8 cellular contexts compared by ENCODE assay signal in genomic region chr2:200862532-200863000, GRCh38. TPM values are rescaled to one million over a fixed set of nuclear protein-coding genes. Genes with fewer than 3 reads are reported as not detected.
A peak's percentile ranks its signal among the peaks of the same experiment; 100 is the strongest.
DNase-seq lines count a peak whose midpoint lies in the region; ATAC-seq and TF ChIP-seq lines count a peak whose summit lies in the region.

No MANE protein-coding gene starts in this region.

- H3K4me1 ChIP-seq in cardiac muscle cell (ENCODE audit: low read depth) (peaks cover 31% of the 10 kb centered on the region), Peyer's patch (peaks cover 0 to 37% (median 11%) of the 10 kb centered on the region in 4 donors), right cardiac atrium (ENCODE audit: control insufficient read depth, insufficient read depth, low read length) (peaks cover 2% of the 10 kb centered on the region)

- peaks cover 35% of the 10 kb centered on the region for H3K36me3 ChIP-seq in cardiac muscle cell
- H3K36me3 ChIP-seq in Peyer's patch, result peaks cover 0 to 39% (median 5%) of the 10 kb centered on the region in 3 donors

- TF ChIP-seq CTCF in cardiac muscle cell (IDR thresholded peaks at IDR 0.05; ENCODE audit: low read depth, low read length), result no peak
- no peak for TF ChIP-seq CTCF in Peyer's patch (IDR thresholded peaks at IDR 0.05)

- H3K4me3 ChIP-seq in cardiac muscle cell, result peak overlapping the region; percentile 65
- peak overlapping the region; percentile 78 to 95 (median 81) for H3K4me3 ChIP-seq in Peyer's patch
- peak overlapping the region; percentile 83 for H3K4me3 ChIP-seq in right cardiac atrium (ENCODE audit: low read length)
- H3K4me3 ChIP-seq in skeletal muscle cell (ENCODE audit: low read depth, low read length), result peak overlapping the region; percentile 79

- under 1% methylated on average over 13 of the region's 13 CpGs for WGBS in right cardiac atrium

- H3K27ac ChIP-seq in cardiac muscle cell, result peak overlapping the region; percentile 99
- peak overlapping the region; percentile 95 to 100 (median 98) for H3K27ac ChIP-seq in Peyer's patch
- peak overlapping the region; percentile 77 for H3K27ac ChIP-seq in right cardiac atrium (ENCODE audit: low read length)

- H3K27me3 ChIP-seq in cardiac muscle cell, result no peaks in the 10 kb centered on the region
- no peaks in the 10 kb centered on the region for H3K27me3 ChIP-seq in Peyer's patch
- no peaks in the 10 kb centered on the region for H3K27me3 ChIP-seq in right cardiac atrium (ENCODE audit: control insufficient read depth, insufficient read depth)

- DNase-seq in cardiac muscle cell (ENCODE audit: low read depth in 1 of 2, low spot score in 1 of 2) (peak; percentile 52 to 67), left cardiac atrium (no peak), Peyer's patch (no peak), right cardiac atrium (no peak), skeletal muscle cell (ENCODE audit: low read depth) (peak; percentile 37)
- DNase-seq in activated naive CD4-positive, alpha-beta T cell treated with Interleukin-2 at 50 U/mL for 16 hours, result peak; percentile 68

- intact Hi-C loops in left cardiac atrium (cut with DNase I), result no loop called here
- intact Hi-C loops in right cardiac atrium (cut with DNase I), result loop anchor here in 1 of 4 donors (5.0 kb wide), 1 partner anchor 50 kb away; the partner anchor contains the start of gene BZW1

- no peaks in the 10 kb centered on the region for H3K9me3 ChIP-seq in cardiac muscle cell (ENCODE audit: low read depth)
- no peaks in the 10 kb centered on the region for H3K9me3 ChIP-seq in Peyer's patch
- no peaks in the 10 kb centered on the region for H3K9me3 ChIP-seq in right cardiac atrium (ENCODE audit: control insufficient read depth, low read length)

- TF ChIP-seq POLR2A in Peyer's patch (IDR thresholded peaks at IDR 0.05), result peak; percentile 14 to 29

- ATAC-seq in left cardiac atrium (no peak), right cardiac atrium (no peak), GM18870 (IDR thresholded peaks at IDR 0.05; ENCODE audit: unreplicated experiment) (no peak), GM18520 (IDR thresholded peaks at IDR 0.05; ENCODE audit: unreplicated experiment) (no peak)

RNA-seq across cellular contexts. Expression of gene CLK1, which starts 1.9 kb away (rescaled TPM):
- total RNA-seq in cardiac muscle cell (76.3 and 108 TPM in 2 replicates), left cardiac atrium (10 to 100 TPM; 52.9 to 54.6 TPM), Peyer's patch (100 to 1,000 TPM; 119 to 173 (median 144) TPM), right cardiac atrium (10 to 100 TPM; 48.0 to 70.1 (median 64.1) TPM)
- polyA plus RNA-seq in cardiac muscle cell (65.2 and 87.1 TPM in 2 replicates), right cardiac atrium (122 TPM)

RNA-seq across cellular contexts. Expression of gene PPIL3, which starts 26.3 kb away (rescaled TPM):
- total RNA-seq in cardiac muscle cell (64.8 and 82.6 TPM in 2 replicates), left cardiac atrium (10 to 100 TPM; 22.6 to 25.9 TPM), Peyer's patch (10 to 100 TPM; 10.5 to 26.4 (median 19.5) TPM), right cardiac atrium (10 to 100 TPM; 23.4 to 31.5 (median 26.2) TPM)
- polyA plus RNA-seq in cardiac muscle cell (68.8 and 77.5 TPM in 2 replicates), right cardiac atrium (19.6 TPM)

RNA-seq across cellular contexts. Expression of gene NIF3L1, which starts 26.6 kb away (rescaled TPM):
- total RNA-seq in cardiac muscle cell (26.9 and 29.2 TPM in 2 replicates), left cardiac atrium (10 to 100 TPM; 17.0 to 20.2 TPM), Peyer's patch (10 to 100 TPM in 3 of 4 donors, 1 to 10 TPM in 1; 7.4 to 27.5 (median 18.0) TPM), right cardiac atrium (10 to 100 TPM; 16.6 to 23.1 (median 19.8) TPM)
- polyA plus RNA-seq in cardiac muscle cell (37.6 and 43.0 TPM in 2 replicates), right cardiac atrium (22.5 TPM)

RNA-seq across cellular contexts. Expression of gene BZW1, which starts 50.9 kb away (rescaled TPM):
- 92.9 and 159 TPM in 2 replicates for total RNA-seq in cardiac muscle cell
- polyA plus RNA-seq in cardiac muscle cell, result 133 and 159 TPM in 2 replicates
- total RNA-seq in left cardiac atrium, result 100 to 1,000 TPM; 104 to 176 TPM
- total RNA-seq in Peyer's patch, result 100 to 1,000 TPM; 122 to 236 (median 133) TPM
- total RNA-seq in right cardiac atrium, result 100 to 1,000 TPM in 2 of 4 donors, 10 to 100 TPM in 2; 83.7 to 173 (median 100.0) TPM
- 32.2 TPM for polyA plus RNA-seq in right cardiac atrium

Comparison
In these comparisons a context has a peak if more than half of its experiments do, and no peak if none do; other contexts are left out.
1. DNase-seq: peak in cardiac muscle cell (2 of 2), activated naive CD4-positive, alpha-beta T cell treated with Interleukin-2 at 50 U/mL for 16 hours (single experiment) and skeletal muscle cell (single experiment); none in left cardiac atrium (single experiment), Peyer's patch (0 of 3) and right cardiac atrium (0 of 3).
2. Peak in every context shown above with its lines, with median percentiles within 50 percentile points of each other: H3K27ac ChIP-seq and H3K4me3 ChIP-seq.